ENCODE assay signal across 23 cellular contexts in genomic region chr13:23687614-23688013, GRCh38.
"Had no signal": no experiment of that assay in that cellular context is flagged by ENCODE, and none has a peak within 500 bp of the region (broad histone marks: within the 10 kb centered on the region; RNA-seq: fewer than 3 reads in every experiment).

No MANE protein-coding gene starts in this region.

- H3K4me1 Mint-ChIP-seq: activated naive CD8-positive, alpha-beta T cell treated with anti-CD3 and anti-CD28 coated beads, Interleukin-2, amount 10 ng/mL, durations not matched to agents 7 days and 5 days had no signal

- H3K4me3 Mint-ChIP-seq: activated CD8-positive, alpha-beta T cell treated with anti-CD3 and anti-CD28 coated beads for 36 hours; activated naive CD8-positive, alpha-beta T cell treated with anti-CD3 and anti-CD28 coated beads, Interleukin-2, amount 10 ng/mL, durations not matched to agents 7 days and 5 days had no signal

- H3K27ac Mint-ChIP-seq: activated CD8-positive, alpha-beta T cell treated with anti-CD3 and anti-CD28 coated beads for 36 hours; activated naive CD8-positive, alpha-beta T cell treated with anti-CD3 and anti-CD28 coated beads, Interleukin-2, amount 10 ng/mL, durations not matched to agents 7 days and 5 days had no signal

- H3K9me3 ChIP-seq: adrenal gland, Peyer's patch, SJSA1 had no signal

- H3K27me3 ChIP-seq: adrenal gland, Peyer's patch, SJSA1 had no signal

- FAIRE-seq: colon, TTC549 had no signal

- H3K27ac ChIP-seq: adrenal gland, Peyer's patch, SJSA1, VCaP had no signal

- H3K36me3 ChIP-seq: adrenal gland, Peyer's patch, SJSA1 had no signal

- H3K4me3 ChIP-seq: adrenal gland, Peyer's patch, SJSA1 had no signal

- H3K4me1 ChIP-seq: adrenal gland, Peyer's patch, SJSA1 had no signal

- ATAC-seq: activated CD8-positive, alpha-beta T cell treated with anti-CD3 and anti-CD28 coated beads for 36 hours had no signal

- H3K27me3 Mint-ChIP-seq: activated CD8-positive, alpha-beta T cell treated with anti-CD3 and anti-CD28 coated beads for 36 hours had no signal

- DNase-seq: activated CD4-positive, CD25-positive, alpha-beta regulatory T cell; activated CD8-positive, alpha-beta memory T cell treated with anti-CD3 and anti-CD28 coated beads, Interleukin-2, amount 50 U/mL, for 4 hours; activated CD8-positive, alpha-beta T cell treated with anti-CD3 and anti-CD28 coated beads for 36 hours; activated naive CD4-positive, alpha-beta T cell treated with anti-CD3 and anti-CD28 coated beads, Interleukin-2, amount 50 U/mL, for 16 hours; activated naive CD8-positive, alpha-beta T cell treated with anti-CD3 and anti-CD28 coated beads, Interleukin-2, amount 10 ng/mL, durations not matched to agents 7 days and 5 days; adrenal gland; anterior cingulate cortex; cerebellar nuclear complex; MV-4-11; NCI-H1105; NCI-H1436; NCI-H1694 treated with DMSO at 0.1 percent for 48 hours; NCI-H2029 treated with DMSO at 0.1 percent for 48 hours; NCI-H510A treated with DMSO at 0.1 percent for 48 hours; NCI-H69; Peyer's patch; SHP77; T-helper 2 cell; T1000 had no signal
